Comparison of ENCODE assay signal across 1 cellular context in the genomic region with DNA sequence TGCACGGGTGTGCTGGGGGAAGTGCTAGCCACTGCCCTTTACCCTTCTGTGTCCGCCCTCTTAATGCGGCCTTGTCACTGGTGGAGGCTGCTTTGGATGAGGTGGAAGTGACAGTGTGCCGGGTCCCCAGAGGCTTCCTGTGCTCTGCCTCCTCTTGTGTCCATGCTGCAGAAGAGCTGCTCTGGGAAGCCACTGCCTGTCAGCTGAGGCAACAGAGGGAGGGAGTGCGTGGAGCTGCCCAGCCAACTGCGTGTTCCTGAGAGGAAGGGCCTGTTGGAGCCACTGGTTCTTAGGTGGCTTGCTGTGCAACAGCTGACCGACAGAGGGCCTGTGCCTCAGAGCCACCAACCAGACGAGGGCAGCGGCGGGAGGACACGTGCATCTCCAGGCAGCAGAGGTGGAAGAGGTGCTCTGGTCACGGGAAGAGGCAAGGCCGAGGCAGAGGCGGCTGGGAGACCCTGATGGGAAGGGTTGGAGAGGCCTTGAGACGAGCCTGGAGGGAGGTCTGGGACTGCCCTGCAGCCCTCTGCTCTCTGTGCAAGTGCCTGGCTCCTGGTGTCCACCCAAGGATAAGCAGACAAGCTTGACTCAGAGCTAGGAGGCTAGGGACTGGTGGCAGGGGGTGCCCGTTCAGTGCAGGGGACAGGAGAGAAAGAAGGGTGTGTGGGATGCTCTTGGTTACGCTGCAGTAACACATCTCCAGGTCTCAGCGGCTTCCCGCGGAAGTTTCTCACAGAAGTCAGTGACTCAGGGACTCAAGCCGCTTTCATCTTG.
TF ChIP-seq lines count a peak whose summit lies in the region.

No MANE protein-coding gene starts in this region.

TF ChIP-seq in K562, 482 proteins besides CTCF, POLR2A, EP300 and RAD21:
- peak; percentile 42; the same call in 1 of the 2 replicates for TF ChIP-seq L3MBTL2 (IDR thresholded peaks at IDR 0.05)
- TF ChIP-seq ETV1 (tag; conservative IDR thresholded peaks at IDR 0.05; ENCODE audit: low read depth) = no peak
- TF ChIP-seq, protein P1, sequence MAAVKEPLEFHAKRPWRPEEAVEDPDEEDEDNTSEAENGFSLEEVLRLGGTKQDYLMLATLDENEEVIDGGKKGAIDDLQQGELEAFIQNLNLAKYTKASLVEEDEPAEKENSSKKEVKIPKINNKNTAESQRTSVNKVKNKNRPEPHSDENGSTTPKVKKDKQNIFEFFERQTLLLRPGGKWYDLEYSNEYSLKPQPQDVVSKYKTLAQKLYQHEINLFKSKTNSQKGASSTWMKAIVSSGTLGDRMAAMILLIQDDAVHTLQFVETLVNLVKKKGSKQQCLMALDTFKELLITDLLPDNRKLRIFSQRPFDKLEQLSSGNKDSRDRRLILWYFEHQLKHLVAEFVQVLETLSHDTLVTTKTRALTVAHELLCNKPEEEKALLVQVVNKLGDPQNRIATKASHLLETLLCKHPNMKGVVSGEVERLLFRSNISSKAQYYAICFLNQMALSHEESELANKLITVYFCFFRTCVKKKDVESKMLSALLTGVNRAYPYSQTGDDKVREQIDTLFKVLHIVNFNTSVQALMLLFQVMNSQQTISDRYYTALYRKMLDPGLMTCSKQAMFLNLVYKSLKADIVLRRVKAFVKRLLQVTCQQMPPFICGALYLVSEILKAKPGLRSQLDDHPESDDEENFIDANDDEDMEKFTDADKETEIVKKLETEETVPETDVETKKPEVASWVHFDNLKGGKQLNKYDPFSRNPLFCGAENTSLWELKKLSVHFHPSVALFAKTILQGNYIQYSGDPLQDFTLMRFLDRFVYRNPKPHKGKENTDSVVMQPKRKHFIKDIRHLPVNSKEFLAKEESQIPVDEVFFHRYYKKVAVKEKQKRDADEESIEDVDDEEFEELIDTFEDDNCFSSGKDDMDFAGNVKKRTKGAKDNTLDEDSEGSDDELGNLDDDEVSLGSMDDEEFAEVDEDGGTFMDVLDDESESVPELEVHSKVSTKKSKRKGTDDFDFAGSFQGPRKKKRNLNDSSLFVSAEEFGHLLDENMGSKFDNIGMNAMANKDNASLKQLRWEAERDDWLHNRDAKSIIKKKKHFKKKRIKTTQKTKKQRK (IDR thresholded peaks at IDR 0.05; ENCODE audit: borderline replicate concordance, low read depth, low read length) = no peak
- TF ChIP-seq, protein P2, sequence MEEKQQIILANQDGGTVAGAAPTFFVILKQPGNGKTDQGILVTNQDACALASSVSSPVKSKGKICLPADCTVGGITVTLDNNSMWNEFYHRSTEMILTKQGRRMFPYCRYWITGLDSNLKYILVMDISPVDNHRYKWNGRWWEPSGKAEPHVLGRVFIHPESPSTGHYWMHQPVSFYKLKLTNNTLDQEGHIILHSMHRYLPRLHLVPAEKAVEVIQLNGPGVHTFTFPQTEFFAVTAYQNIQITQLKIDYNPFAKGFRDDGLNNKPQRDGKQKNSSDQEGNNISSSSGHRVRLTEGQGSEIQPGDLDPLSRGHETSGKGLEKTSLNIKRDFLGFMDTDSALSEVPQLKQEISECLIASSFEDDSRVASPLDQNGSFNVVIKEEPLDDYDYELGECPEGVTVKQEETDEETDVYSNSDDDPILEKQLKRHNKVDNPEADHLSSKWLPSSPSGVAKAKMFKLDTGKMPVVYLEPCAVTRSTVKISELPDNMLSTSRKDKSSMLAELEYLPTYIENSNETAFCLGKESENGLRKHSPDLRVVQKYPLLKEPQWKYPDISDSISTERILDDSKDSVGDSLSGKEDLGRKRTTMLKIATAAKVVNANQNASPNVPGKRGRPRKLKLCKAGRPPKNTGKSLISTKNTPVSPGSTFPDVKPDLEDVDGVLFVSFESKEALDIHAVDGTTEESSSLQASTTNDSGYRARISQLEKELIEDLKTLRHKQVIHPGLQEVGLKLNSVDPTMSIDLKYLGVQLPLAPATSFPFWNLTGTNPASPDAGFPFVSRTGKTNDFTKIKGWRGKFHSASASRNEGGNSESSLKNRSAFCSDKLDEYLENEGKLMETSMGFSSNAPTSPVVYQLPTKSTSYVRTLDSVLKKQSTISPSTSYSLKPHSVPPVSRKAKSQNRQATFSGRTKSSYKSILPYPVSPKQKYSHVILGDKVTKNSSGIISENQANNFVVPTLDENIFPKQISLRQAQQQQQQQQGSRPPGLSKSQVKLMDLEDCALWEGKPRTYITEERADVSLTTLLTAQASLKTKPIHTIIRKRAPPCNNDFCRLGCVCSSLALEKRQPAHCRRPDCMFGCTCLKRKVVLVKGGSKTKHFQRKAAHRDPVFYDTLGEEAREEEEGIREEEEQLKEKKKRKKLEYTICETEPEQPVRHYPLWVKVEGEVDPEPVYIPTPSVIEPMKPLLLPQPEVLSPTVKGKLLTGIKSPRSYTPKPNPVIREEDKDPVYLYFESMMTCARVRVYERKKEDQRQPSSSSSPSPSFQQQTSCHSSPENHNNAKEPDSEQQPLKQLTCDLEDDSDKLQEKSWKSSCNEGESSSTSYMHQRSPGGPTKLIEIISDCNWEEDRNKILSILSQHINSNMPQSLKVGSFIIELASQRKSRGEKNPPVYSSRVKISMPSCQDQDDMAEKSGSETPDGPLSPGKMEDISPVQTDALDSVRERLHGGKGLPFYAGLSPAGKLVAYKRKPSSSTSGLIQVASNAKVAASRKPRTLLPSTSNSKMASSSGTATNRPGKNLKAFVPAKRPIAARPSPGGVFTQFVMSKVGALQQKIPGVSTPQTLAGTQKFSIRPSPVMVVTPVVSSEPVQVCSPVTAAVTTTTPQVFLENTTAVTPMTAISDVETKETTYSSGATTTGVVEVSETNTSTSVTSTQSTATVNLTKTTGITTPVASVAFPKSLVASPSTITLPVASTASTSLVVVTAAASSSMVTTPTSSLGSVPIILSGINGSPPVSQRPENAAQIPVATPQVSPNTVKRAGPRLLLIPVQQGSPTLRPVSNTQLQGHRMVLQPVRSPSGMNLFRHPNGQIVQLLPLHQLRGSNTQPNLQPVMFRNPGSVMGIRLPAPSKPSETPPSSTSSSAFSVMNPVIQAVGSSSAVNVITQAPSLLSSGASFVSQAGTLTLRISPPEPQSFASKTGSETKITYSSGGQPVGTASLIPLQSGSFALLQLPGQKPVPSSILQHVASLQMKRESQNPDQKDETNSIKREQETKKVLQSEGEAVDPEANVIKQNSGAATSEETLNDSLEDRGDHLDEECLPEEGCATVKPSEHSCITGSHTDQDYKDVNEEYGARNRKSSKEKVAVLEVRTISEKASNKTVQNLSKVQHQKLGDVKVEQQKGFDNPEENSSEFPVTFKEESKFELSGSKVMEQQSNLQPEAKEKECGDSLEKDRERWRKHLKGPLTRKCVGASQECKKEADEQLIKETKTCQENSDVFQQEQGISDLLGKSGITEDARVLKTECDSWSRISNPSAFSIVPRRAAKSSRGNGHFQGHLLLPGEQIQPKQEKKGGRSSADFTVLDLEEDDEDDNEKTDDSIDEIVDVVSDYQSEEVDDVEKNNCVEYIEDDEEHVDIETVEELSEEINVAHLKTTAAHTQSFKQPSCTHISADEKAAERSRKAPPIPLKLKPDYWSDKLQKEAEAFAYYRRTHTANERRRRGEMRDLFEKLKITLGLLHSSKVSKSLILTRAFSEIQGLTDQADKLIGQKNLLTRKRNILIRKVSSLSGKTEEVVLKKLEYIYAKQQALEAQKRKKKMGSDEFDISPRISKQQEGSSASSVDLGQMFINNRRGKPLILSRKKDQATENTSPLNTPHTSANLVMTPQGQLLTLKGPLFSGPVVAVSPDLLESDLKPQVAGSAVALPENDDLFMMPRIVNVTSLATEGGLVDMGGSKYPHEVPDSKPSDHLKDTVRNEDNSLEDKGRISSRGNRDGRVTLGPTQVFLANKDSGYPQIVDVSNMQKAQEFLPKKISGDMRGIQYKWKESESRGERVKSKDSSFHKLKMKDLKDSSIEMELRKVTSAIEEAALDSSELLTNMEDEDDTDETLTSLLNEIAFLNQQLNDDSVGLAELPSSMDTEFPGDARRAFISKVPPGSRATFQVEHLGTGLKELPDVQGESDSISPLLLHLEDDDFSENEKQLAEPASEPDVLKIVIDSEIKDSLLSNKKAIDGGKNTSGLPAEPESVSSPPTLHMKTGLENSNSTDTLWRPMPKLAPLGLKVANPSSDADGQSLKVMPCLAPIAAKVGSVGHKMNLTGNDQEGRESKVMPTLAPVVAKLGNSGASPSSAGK (IDR thresholded peaks at IDR 0.05) = peak; percentile 49; the same call in 1 of the 2 replicates
- TF ChIP-seq POLR2G (IDR thresholded peaks at IDR 0.05; ENCODE audit: low read depth, low read length) = peak; percentile 55
- TF ChIP-seq CTCFL (IDR thresholded peaks at IDR 0.05; ENCODE audit: borderline replicate concordance, insufficient read depth, low read depth, low read length, poor library complexity, severe bottlenecking) = no peak
TF ChIP-seq in K562: peak in this region for 3.
